In genomic region chr12:80269953-80270552, GRCh38 we compare ENCODE assay signal across 8 cellular contexts.
A peak's percentile ranks its signal among the peaks of the same experiment; 100 is the strongest.
DNase-seq lines count a peak whose midpoint lies in the region; ATAC-seq and TF ChIP-seq lines count a peak whose summit lies in the region.

No MANE protein-coding gene starts in this region.

- H3K9ac ChIP-seq in colonic mucosa (ENCODE audit: low read depth in 2 of 2, low read length in 2 of 2) = no peak overlapping the region

- peak; percentile 43 for TF ChIP-seq CTCF in colonic mucosa (IDR thresholded peaks at IDR 0.05)

- H3K27ac ChIP-seq in colonic mucosa = no peak overlapping the region

- no peak overlapping the region for H3K4me3 ChIP-seq in colonic mucosa

- H3K36me3 ChIP-seq in colonic mucosa = no peaks in the 10 kb centered on the region

- DNase-seq in NCI-H82 (lab: John Stamatoyannopoulos, UW) (peak; percentile 73), NCI-H82 treated with DMSO at 0.1 percent for 48 hours (lab: John Stamatoyannopoulos, UW; ENCODE audit: unreplicated experiment) (no peak), NCI-H69 (lab: John Stamatoyannopoulos, UW) (peak; percentile 75), colonic mucosa (no peak), lung microvascular endothelial cell (ENCODE audit: low read depth in 2 of 2) (peak; percentile 64 to 73), left colon (no peak)

- intact Hi-C loops in colonic mucosa (cut with DNase I) = loop anchor here (2.0 to 10.0 kb wide), 4 partner anchors 73 to 863 kb away; no protein-coding TSS in a partner anchor
- intact Hi-C loops in left colon (cut with DNase I, micrococcal nuclease) = loop anchor here in 1 of 2 donors (10.0 kb wide), 2 partner anchors 715 to 865 kb away; no protein-coding TSS in a partner anchor

- H3K4me1 ChIP-seq in colonic mucosa = no peaks in the 10 kb centered on the region

- peak; percentile 60 for ATAC-seq in HG03039 (IDR thresholded peaks at IDR 0.05; ENCODE audit: unreplicated experiment)
- no peak for ATAC-seq in HG02840 (IDR thresholded peaks at IDR 0.05; ENCODE audit: low FRiP score, unreplicated experiment)
- ATAC-seq in left colon = no peak

- H3K27me3 ChIP-seq in colonic mucosa = no peaks in the 10 kb centered on the region

- no peaks in the 10 kb centered on the region for H3K9me3 ChIP-seq in colonic mucosa

Comparison
In these comparisons a context has a peak if more than half of its experiments do, and no peak if none do; other contexts are left out.
1. DNase-seq: peak in NCI-H82 (single experiment), NCI-H69 (single experiment) and lung microvascular endothelial cell (2 of 2); none in NCI-H82 treated with DMSO at 0.1 percent for 48 hours (single experiment), colonic mucosa (single experiment) and left colon (0 of 2).